Comparison of ENCODE assay signal across 3 cellular contexts in the genomic region with DNA sequence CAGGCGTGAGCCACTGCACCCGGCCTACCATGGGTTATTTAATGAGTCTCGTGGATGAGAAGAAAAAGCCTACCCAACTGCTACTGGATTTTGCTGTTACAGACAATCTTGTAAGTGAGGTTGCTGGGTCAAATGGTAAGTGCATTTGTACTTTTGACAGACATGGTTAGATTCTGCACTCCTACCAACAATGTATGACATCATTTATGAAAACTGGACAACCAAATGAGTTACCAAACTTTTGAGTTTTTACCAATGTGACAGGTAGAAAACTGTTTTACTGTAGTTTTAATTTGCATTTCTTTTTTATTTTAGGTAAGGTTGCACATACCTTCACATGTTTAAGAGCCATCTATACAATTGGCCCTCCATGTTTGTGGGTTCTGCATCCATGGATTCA.
TF ChIP-seq lines count a peak whose summit lies in the region.

No MANE protein-coding gene starts in this region.

TF ChIP-seq in HepG2, 621 proteins besides CTCF, POLR2A, EP300 and RAD21:
- TF ChIP-seq HNRNPUL1 (IDR thresholded peaks at IDR 0.05; ENCODE audit: low read depth, low read length) = no peak
- peak; percentile 76 for TF ChIP-seq ATF7 (IDR thresholded peaks at IDR 0.05)
- no peak for TF ChIP-seq ATF7 (CRISPR knock-in tag; IDR thresholded peaks at IDR 0.05)

TF ChIP-seq in HEK293, 187 proteins besides CTCF, POLR2A, EP300 and RAD21:
- TF ChIP-seq BCL11B (tag by site-specific recombination; IDR thresholded peaks at IDR 0.05; ENCODE audit: low read depth) (no peak), ZNF623 (tag by site-specific recombination; IDR thresholded peaks at IDR 0.05) (no peak), ZFP41 (tag by site-specific recombination; IDR thresholded peaks at IDR 0.05; ENCODE audit: borderline replicate concordance) (no peak), ZNF37A (tag by site-specific recombination; IDR thresholded peaks at IDR 0.05) (no peak), MYNN (tag by site-specific recombination; IDR thresholded peaks at IDR 0.05; ENCODE audit: borderline replicate concordance) (no peak)
- TF ChIP-seq, protein P1, sequence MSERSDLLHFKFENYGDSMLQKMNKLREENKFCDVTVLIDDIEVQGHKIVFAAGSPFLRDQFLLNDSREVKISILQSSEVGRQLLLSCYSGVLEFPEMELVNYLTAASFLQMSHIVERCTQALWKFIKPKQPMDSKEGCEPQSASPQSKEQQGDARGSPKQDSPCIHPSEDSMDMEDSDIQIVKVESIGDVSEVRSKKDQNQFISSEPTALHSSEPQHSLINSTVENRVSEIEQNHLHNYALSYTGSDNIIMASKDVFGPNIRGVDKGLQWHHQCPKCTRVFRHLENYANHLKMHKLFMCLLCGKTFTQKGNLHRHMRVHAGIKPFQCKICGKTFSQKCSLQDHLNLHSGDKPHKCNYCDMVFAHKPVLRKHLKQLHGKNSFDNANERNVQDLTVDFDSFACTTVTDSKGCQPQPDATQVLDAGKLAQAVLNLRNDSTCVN (tag by site-specific recombination; optimal IDR thresholded peaks at IDR 0.05) = no peak
- TF ChIP-seq, protein P2, sequence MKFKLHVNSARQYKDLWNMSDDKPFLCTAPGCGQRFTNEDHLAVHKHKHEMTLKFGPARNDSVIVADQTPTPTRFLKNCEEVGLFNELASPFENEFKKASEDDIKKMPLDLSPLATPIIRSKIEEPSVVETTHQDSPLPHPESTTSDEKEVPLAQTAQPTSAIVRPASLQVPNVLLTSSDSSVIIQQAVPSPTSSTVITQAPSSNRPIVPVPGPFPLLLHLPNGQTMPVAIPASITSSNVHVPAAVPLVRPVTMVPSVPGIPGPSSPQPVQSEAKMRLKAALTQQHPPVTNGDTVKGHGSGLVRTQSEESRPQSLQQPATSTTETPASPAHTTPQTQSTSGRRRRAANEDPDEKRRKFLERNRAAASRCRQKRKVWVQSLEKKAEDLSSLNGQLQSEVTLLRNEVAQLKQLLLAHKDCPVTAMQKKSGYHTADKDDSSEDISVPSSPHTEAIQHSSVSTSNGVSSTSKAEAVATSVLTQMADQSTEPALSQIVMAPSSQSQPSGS (tag by site-specific recombination; IDR thresholded peaks at IDR 0.05; ENCODE audit: low read depth) = peak; percentile 54

TF ChIP-seq in GM12878, 131 proteins besides CTCF, POLR2A, EP300 and RAD21:
- TF ChIP-seq MTA2 (IDR thresholded peaks at IDR 0.05; ENCODE audit: low read depth) (no peak), CREM (IDR thresholded peaks at IDR 0.05; ENCODE audit: low read depth) (no peak), YBX1 (IDR thresholded peaks at IDR 0.05) (no peak), ATF7 (IDR thresholded peaks at IDR 0.05; ENCODE audit: low read depth) (0 out of 2 replicates have a peak, but pooled peaks have one; percentile 11)
- TF ChIP-seq, protein P3, sequence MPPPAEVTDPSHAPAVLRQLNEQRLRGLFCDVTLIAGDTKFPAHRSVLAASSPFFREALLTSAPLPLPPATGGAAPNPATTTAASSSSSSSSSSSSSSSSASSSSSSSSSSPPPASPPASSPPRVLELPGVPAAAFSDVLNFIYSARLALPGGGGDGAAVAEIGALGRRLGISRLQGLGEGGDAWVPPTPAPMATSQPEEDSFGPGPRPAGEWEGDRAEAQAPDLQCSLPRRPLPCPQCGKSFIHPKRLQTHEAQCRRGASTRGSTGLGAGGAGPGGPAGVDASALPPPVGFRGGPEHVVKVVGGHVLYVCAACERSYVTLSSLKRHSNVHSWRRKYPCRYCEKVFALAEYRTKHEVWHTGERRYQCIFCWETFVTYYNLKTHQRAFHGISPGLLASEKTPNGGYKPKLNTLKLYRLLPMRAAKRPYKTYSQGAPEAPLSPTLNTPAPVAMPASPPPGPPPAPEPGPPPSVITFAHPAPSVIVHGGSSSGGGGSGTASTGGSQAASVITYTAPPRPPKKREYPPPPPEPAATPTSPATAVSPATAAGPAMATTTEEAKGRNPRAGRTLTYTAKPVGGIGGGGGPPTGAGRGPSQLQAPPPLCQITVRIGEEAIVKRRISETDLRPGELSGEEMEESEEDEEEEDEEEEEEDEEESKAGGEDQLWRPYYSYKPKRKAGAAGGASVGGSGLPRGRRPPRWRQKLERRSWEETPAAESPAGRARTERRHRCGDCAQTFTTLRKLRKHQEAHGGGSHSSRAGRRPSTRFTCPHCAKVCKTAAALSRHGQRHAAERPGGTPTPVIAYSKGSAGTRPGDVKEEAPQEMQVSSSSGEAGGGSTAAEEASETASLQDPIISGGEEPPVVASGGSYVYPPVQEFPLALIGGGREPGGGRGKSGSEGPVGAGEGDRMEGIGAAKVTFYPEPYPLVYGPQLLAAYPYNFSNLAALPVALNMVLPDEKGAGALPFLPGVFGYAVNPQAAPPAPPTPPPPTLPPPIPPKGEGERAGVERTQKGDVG (CRISPR knock-in tag; IDR thresholded peaks at IDR 0.05) = no peak
